In genomic region chr19:5913739-5914357, GRCh38 we compare ENCODE assay signal across 9 cellular contexts. TPM values are rescaled to one million over a fixed set of nuclear protein-coding genes. Genes with fewer than 3 reads are reported as not detected.
DNase-seq lines count a peak whose midpoint lies in the region; ATAC-seq, FAIRE-seq and TF ChIP-seq lines count a peak whose summit lies in the region.
"Had no signal": no experiment of that assay in that cellular context is flagged by ENCODE, and none has a peak within 500 bp of the region (broad histone marks: within the 10 kb centered on the region; RNA-seq: fewer than 3 reads in every experiment).

Gene CAPS, plus strand, starts transcription at chr19:5914254. Its CDS starts 153 bp downstream, at chr19:5914407.

- peak within 1 kb of the TSS in 3 of 4 donors; percentile 70 to 81 (median 72) for H3K27ac ChIP-seq in gastroesophageal sphincter
- H3K27ac ChIP-seq in pancreas: peak within 1 kb of the TSS; percentile 52 to 77 (median 67)
- H3K27ac ChIP-seq: neutrophil had no signal

- ATAC-seq in gastroesophageal sphincter (peak; percentile 80), pancreas (peak; percentile 75 to 84 (median 80)), GM18868 (IDR thresholded peaks at IDR 0.05; ENCODE audit: unreplicated experiment) (no peak)
- ATAC-seq in activated CD4-positive, alpha-beta T cell treated with anti-CD3 and anti-CD28 coated beads for 36 hours: no peak

- no peaks in the 10 kb centered on the region for H3K27me3 Mint-ChIP-seq in Caco-2 (ENCODE audit: insufficient read depth, unreplicated experiment)
- H3K27me3 Mint-ChIP-seq in activated CD4-positive, alpha-beta T cell treated with anti-CD3 and anti-CD28 coated beads for 36 hours: no peaks in the 10 kb centered on the region

- no peaks in the 10 kb centered on the region for H3K4me1 Mint-ChIP-seq in Caco-2 (ENCODE audit: low read depth, unreplicated experiment)
- H3K4me1 Mint-ChIP-seq in activated CD4-positive, alpha-beta T cell treated with anti-CD3 and anti-CD28 coated beads for 36 hours: no peaks in the 10 kb centered on the region

- BruUV-seq in Caco-2 (replicated peaks; lab: Mats Ljungman, UMichigan): no TSS peak

- no peak for TF ChIP-seq POLR2A in gastroesophageal sphincter (IDR thresholded peaks at IDR 0.05)

- in situ Hi-C loops in SK-MEL-5 (cut with HindIII; ENCODE audit: low pct_unique_long_range_greater_than_20kb, low sequenced_read_pairs): no loop called here

- WGBS in gastroesophageal sphincter (ENCODE audit: low coverage in 1 of 2), 2 donors: no CpG with 5 or more reads among the region's 10 CpGs
- WGBS in pancreas, 2 donors: 50 to 65% methylated on average over 9 to 10 of the region's 10 CpGs

- no peaks in the 10 kb centered on the region for H3K9me3 Mint-ChIP-seq in Caco-2 (ENCODE audit: unreplicated experiment)
- no peaks in the 10 kb centered on the region for H3K9me3 Mint-ChIP-seq in activated CD4-positive, alpha-beta T cell treated with anti-CD3 and anti-CD28 coated beads for 36 hours (ENCODE audit: low read depth)

- no peak for FAIRE-seq in pancreas (lab: Jason Lieb, UNC)

- H3K36me3 Mint-ChIP-seq in Caco-2 (ENCODE audit: insufficient read depth, unreplicated experiment): peaks cover 40% of the 10 kb centered on the region
- H3K36me3 Mint-ChIP-seq in activated CD4-positive, alpha-beta T cell treated with anti-CD3 and anti-CD28 coated beads for 36 hours (ENCODE audit: low read depth): peaks cover 14% of the 10 kb centered on the region

- H3K4me3 Mint-ChIP-seq in Caco-2 (ENCODE audit: unreplicated experiment): no peak within 1 kb of the TSS
- H3K4me3 Mint-ChIP-seq in activated CD4-positive, alpha-beta T cell treated with anti-CD3 and anti-CD28 coated beads for 36 hours: no peak within 1 kb of the TSS

- CTCF ChIA-PET in Caco-2 (lab: Charles Lee): no interaction called here
- CTCF ChIA-PET in activated CD4-positive, alpha-beta T cell treated with anti-CD3 and anti-CD28 coated beads for 36 hours (lab: Charles Lee): no interaction called here

- TF ChIP-seq CTCF in Caco-2 (IDR thresholded peaks at IDR 0.05; ENCODE audit: insufficient read depth in 1 of 2, low read depth in 1 of 2, low read length in 1 of 2, severe bottlenecking in 1 of 2, unreplicated experiment in 1 of 2) (no peak), gastroesophageal sphincter (IDR thresholded peaks at IDR 0.05) (no peak), pancreas (IDR thresholded peaks at IDR 0.05) (no peak)

- no peaks in the 10 kb centered on the region for H3K27me3 ChIP-seq in Caco-2 (replicated peaks; ENCODE audit: control insufficient read depth, insufficient read depth, low read length)
- H3K27me3 ChIP-seq in gastroesophageal sphincter: no peaks in the 10 kb centered on the region
- H3K27me3 ChIP-seq in pancreas: no peaks in the 10 kb centered on the region
- H3K27me3 ChIP-seq: neutrophil had no signal

- H3K9me3 ChIP-seq in Caco-2 (no peaks in the 10 kb centered on the region), gastroesophageal sphincter (no peaks in the 10 kb centered on the region), pancreas (no peaks in the 10 kb centered on the region)
- H3K9me3 ChIP-seq: neutrophil had no signal

- no peak for DNase-seq in Caco-2
- DNase-seq in SK-MEL-5 (ENCODE audit: low read depth, low spot score): peak; percentile 23
- DNase-seq in pancreas: peak in 5 of 6 donors; percentile 52 to 89 (median 75)
- no peak for DNase-seq in activated CD4-positive, alpha-beta T cell treated with anti-CD3 and anti-CD28 coated beads for 36 hours
- DNase-seq in activated CD4-positive, alpha-beta T cell treated with anti-CD3 and anti-CD28 coated beads, Interleukin-2, amount 50 U/mL, for 4 hours: no peak
- no peak for DNase-seq in SHP77 treated with DMSO at 0.1 percent for 48 hours (lab: John Stamatoyannopoulos, UW)

- no peaks in the 10 kb centered on the region for H3K36me3 ChIP-seq in Caco-2 (ENCODE audit: control insufficient read depth, insufficient read depth, low read length)
- peaks cover 0 to 73% of the 10 kb centered on the region in 2 donors for H3K36me3 ChIP-seq in gastroesophageal sphincter
- peaks cover 0 to 27% (median 18%) of the 10 kb centered on the region in 3 donors for H3K36me3 ChIP-seq in pancreas

- no peak for TF ChIP-seq EP300 in gastroesophageal sphincter (IDR thresholded peaks at IDR 0.05)

- H3K4me3 ChIP-seq in Caco-2 (ENCODE audit: low read depth, low read length) (no peak within 1 kb of the TSS), gastroesophageal sphincter (no peak within 1 kb of the TSS), pancreas (peak within 1 kb of the TSS in 2 of 4 donors; percentile 6 to 23)

- intact Hi-C loops in Caco-2 (cut with micrococcal nuclease; ENCODE audit: unreplicated experiment): no loop called here
- intact Hi-C loops in pancreas (cut with DNase I): no loop called here
- intact Hi-C loops in activated CD4-positive, alpha-beta T cell treated with anti-CD3 and anti-CD28 coated beads for 36 hours (cut with DNase I, micrococcal nuclease): no loop called here

- H3K4me1 ChIP-seq in Caco-2: peaks cover 30% of the 10 kb centered on the region
- peaks cover 0 to 39% (median 21%) of the 10 kb centered on the region in 3 donors for H3K4me1 ChIP-seq in gastroesophageal sphincter
- no peaks in the 10 kb centered on the region for H3K4me1 ChIP-seq in pancreas

- POLR2A ChIA-PET in Caco-2 (lab: Charles Lee): no interaction called here
- POLR2A ChIA-PET in activated CD4-positive, alpha-beta T cell treated with anti-CD3 and anti-CD28 coated beads for 36 hours (lab: Charles Lee): no interaction called here

- peak within 1 kb of the TSS; percentile 59 for H3K27ac Mint-ChIP-seq in Caco-2 (ENCODE audit: unreplicated experiment)
- H3K27ac Mint-ChIP-seq in activated CD4-positive, alpha-beta T cell treated with anti-CD3 and anti-CD28 coated beads for 36 hours: no peak within 1 kb of the TSS

RNA-seq across cellular contexts. Expression of gene CAPS, which starts in this region (rescaled TPM):
- total RNA-seq in Caco-2 (2022): 5.8 and 7.2 TPM in 2 replicates
- total RNA-seq in SK-MEL-5 (2014; rRNA removed; shearing (Covaris generic)): 3.4 and 3.7 TPM in 2 replicates
- 2.9 and 3.7 TPM in 2 replicates for polyA plus RNA-seq in SK-MEL-5 (2015; cell fraction: cytosol; rRNA removed)
- 20.9 and 28.3 TPM in 2 replicates for polyA plus RNA-seq in SK-MEL-5 (2015; cell fraction: nucleus; rRNA removed)
- 10 to 100 TPM in 3 of 4 donors, 1 to 10 TPM in 1; 10.0 to 19.6 (median 15.2) TPM for total RNA-seq in gastroesophageal sphincter
- total RNA-seq in pancreas: 10 to 100 TPM; 10.5 to 23.2 (median 14.0) TPM
- 10 to 100 TPM; 62.9 to 77.2 TPM for polyA plus RNA-seq in pancreas
- total RNA-seq in activated CD4-positive, alpha-beta T cell treated with anti-CD3 and anti-CD28 coated beads for 36 hours: 1 to 10 TPM; 2.2 to 2.7 TPM

Comparison
In these comparisons a context has a peak if more than half of its experiments do, and no peak if none do; other contexts are left out.
1. DNase-seq: peak in SK-MEL-5 (single experiment) and pancreas (5 of 6); none in Caco-2 (0 of 2), activated CD4-positive, alpha-beta T cell treated with anti-CD3 and anti-CD28 coated beads for 36 hours (single experiment), activated CD4-positive, alpha-beta T cell treated with anti-CD3 and anti-CD28 coated beads, Interleukin-2, amount 50 U/mL, for 4 hours (0 of 2) and SHP77 treated with DMSO at 0.1 percent for 48 hours (single experiment).
2. ATAC-seq: peak in gastroesophageal sphincter (single experiment) and pancreas (4 of 4); none in activated CD4-positive, alpha-beta T cell treated with anti-CD3 and anti-CD28 coated beads for 36 hours (single experiment) and GM18868 (single experiment).